14 cellular contexts compared by ENCODE assay signal in genomic region chr2:144403940-144404339, GRCh38.
DNase-seq lines count a peak whose midpoint lies in the region; ATAC-seq and TF ChIP-seq lines count a peak whose summit lies in the region.
"Had no signal": no experiment of that assay in that cellular context is flagged by ENCODE, and none has a peak within 500 bp of the region (broad histone marks: within the 10 kb centered on the region; RNA-seq: fewer than 3 reads in every experiment).

No MANE protein-coding gene starts in this region.

- H3K9ac ChIP-seq in smooth muscle cell (ENCODE audit: low read depth): no peak overlapping the region

- H3K9me3 ChIP-seq in right lobe of liver (no peaks in the 10 kb centered on the region), smooth muscle cell (replicated peaks; ENCODE audit: low read depth) (no peaks in the 10 kb centered on the region), esophagus muscularis mucosa (no peaks in the 10 kb centered on the region), A673 (ENCODE audit: low read depth, low read length, poor library complexity, severe bottlenecking) (no peaks in the 10 kb centered on the region)

- H3K36me3 ChIP-seq in right lobe of liver (peaks cover 0 to 8% (median 0%) of the 10 kb centered on the region in 4 donors), smooth muscle cell (ENCODE audit: low read depth) (peaks cover 19% of the 10 kb centered on the region), esophagus muscularis mucosa (peaks cover 0 to 36% (median 10%) of the 10 kb centered on the region in 4 donors), A673 (ENCODE audit: insufficient read depth, low read length, poor library complexity, severe bottlenecking) (peaks cover 76% of the 10 kb centered on the region)

- H4K20me1 ChIP-seq in smooth muscle cell (ENCODE audit: low read depth): peaks cover 13% of the 10 kb centered on the region

- 39% methylated on average over 10 of the region's 16 CpGs for WGBS in right lobe of liver (ENCODE audit: insufficient coverage, low coverage, low lambda C conversion rate, missing lambda C conversion rate)
- WGBS in smooth muscle cell (ENCODE audit: low lambda C conversion rate): 74% methylated on average over 16 of the region's 16 CpGs
- 64% methylated on average over 12 of the region's 16 CpGs for WGBS in esophagus muscularis mucosa

- DNase-seq in NCI-H1694 treated with DMSO at 0.1 percent for 48 hours (lab: John Stamatoyannopoulos, UW) (peak; percentile 89), right lobe of liver (peak; percentile 53 to 83 (median 64)), smooth muscle cell (lab: John Stamatoyannopoulos, UW; ENCODE audit: unreplicated experiment) (no peak), iPS-NIHi11 (ENCODE audit: low spot score) (no peak), esophagus muscularis mucosa (ENCODE audit: extremely low spot score) (no peak), A673 (ENCODE audit: low spot score) (no peak)
- DNase-seq in activated effector memory CD4-positive, alpha-beta T cell treated with anti-CD3 and anti-CD28 coated beads, Interleukin-2, amount 50 U/mL, for 16 hours: no peak
- DNase-seq: activated CD4-positive, CD25-positive, alpha-beta regulatory T cell treated with anti-CD3 and anti-CD28 coated beads, Interleukin-2, amount 50 U/mL, for 72 hours; activated T-cell treated with anti-CD3 and anti-CD28 coated beads, Interleukin-2, amount 50 U/mL, for 72 hours; Karpas-422; left colon; NCI-H187 treated with DMSO at 0.1 percent for 48 hours; occipital lobe had no signal

- H3K27me3 ChIP-seq in right lobe of liver (no peaks in the 10 kb centered on the region), smooth muscle cell (ENCODE audit: low read depth) (no peaks in the 10 kb centered on the region), esophagus muscularis mucosa (peaks cover 0 to 5% (median 0%) of the 10 kb centered on the region in 4 donors), A673 (replicated peaks; ENCODE audit: insufficient read depth, low read depth, low read length, poor library complexity) (no peaks in the 10 kb centered on the region)

- TF ChIP-seq POLR2A in right lobe of liver (IDR thresholded peaks at IDR 0.05) (no peak), esophagus muscularis mucosa (IDR thresholded peaks at IDR 0.05; ENCODE audit: low read depth) (no peak)

- no peak overlapping the region for H3K4me2 ChIP-seq in smooth muscle cell

- CTCF ChIA-PET in A673 (lab: Charles Lee): no interaction called here

- peaks cover 46% of the 10 kb centered on the region for H3F3A ChIP-seq in smooth muscle cell (ENCODE audit: low read depth)

- intact Hi-C loops in right lobe of liver (cut with DNase I) (no loop called here), esophagus muscularis mucosa (cut with DNase I) (no loop called here), A673 (cut with micrococcal nuclease; ENCODE audit: unreplicated experiment) (no loop called here)

- H3K4me3 ChIP-seq in right lobe of liver: no peak overlapping the region
- no peak overlapping the region for H3K4me3 ChIP-seq in smooth muscle cell
- no peak overlapping the region for H3K4me3 ChIP-seq in esophagus muscularis mucosa
- H3K4me3 ChIP-seq in A673 (ENCODE audit: low read depth, low read length, poor library complexity, severe bottlenecking): no peak overlapping the region

- TF ChIP-seq EP300 in esophagus muscularis mucosa (IDR thresholded peaks at IDR 0.05): no peak

- ATAC-seq in right lobe of liver: peak; percentile 84 to 98 (median 96)
- ATAC-seq: activated T-cell treated with anti-CD3 and anti-CD28 coated beads, Interleukin-2, amount 50 U/mL, for 72 hours; left colon had no signal

- TF ChIP-seq CTCF in right lobe of liver (IDR thresholded peaks at IDR 0.05): no peak
- no peak for TF ChIP-seq CTCF in smooth muscle cell (IDR thresholded peaks at IDR 0.05; ENCODE audit: borderline replicate concordance, insufficient read depth, poor library complexity, severe bottlenecking)
- TF ChIP-seq CTCF in esophagus muscularis mucosa (IDR thresholded peaks at IDR 0.05): no peak
- TF ChIP-seq CTCF in A673 (conservative IDR thresholded peaks at IDR 0.05; ENCODE audit: low read depth, low read length): no peak

- no peaks in the 10 kb centered on the region for H3K4me1 ChIP-seq in right lobe of liver
- no peaks in the 10 kb centered on the region for H3K4me1 ChIP-seq in smooth muscle cell (ENCODE audit: low read depth)
- H3K4me1 ChIP-seq in esophagus muscularis mucosa: peaks cover 7 to 13% (median 8%) of the 10 kb centered on the region in 4 donors
- H3K4me1 ChIP-seq in A673 (ENCODE audit: insufficient read depth, low read length, poor library complexity, severe bottlenecking): peaks cover 7% of the 10 kb centered on the region

- BruUV-seq in A673 (replicated peaks; lab: Mats Ljungman, UMichigan): no TSS peak

- no peak overlapping the region for H2AFZ ChIP-seq in smooth muscle cell (ENCODE audit: low read depth)

- POLR2A ChIA-PET in A673 (lab: Charles Lee; ENCODE audit: low non-redundant PET): no interaction called here

- peaks cover 41% of the 10 kb centered on the region for H3K79me2 ChIP-seq in smooth muscle cell (ENCODE audit: low read depth)

- H3K27ac ChIP-seq in cingulate gyrus (ENCODE audit: low read depth, low read length) (peak overlapping the region; percentile 52), right lobe of liver (no peak overlapping the region), smooth muscle cell (ENCODE audit: low read depth) (peak overlapping the region; percentile 32), esophagus muscularis mucosa (replicated peaks in 1 of 4) (peak overlapping the region in 2 of 4 donors; percentile 21 to 37), A673 (ENCODE audit: low read depth, low read length, poor library complexity, severe bottlenecking) (no peak overlapping the region)

Comparison
In these comparisons a context has a peak if more than half of its experiments do, and no peak if none do; other contexts are left out.
1. DNase-seq: peak in NCI-H1694 treated with DMSO at 0.1 percent for 48 hours (single experiment) and right lobe of liver (3 of 3); none in smooth muscle cell (single experiment), iPS-NIHi11 (single experiment), esophagus muscularis mucosa (single experiment), activated effector memory CD4-positive, alpha-beta T cell treated with anti-CD3 and anti-CD28 coated beads, Interleukin-2, amount 50 U/mL, for 16 hours (single experiment) and A673 (single experiment).
2. H3K27ac ChIP-seq: peak in cingulate gyrus (single experiment) and smooth muscle cell (single experiment); none in right lobe of liver (0 of 3) and A673 (single experiment).